Comparison of ENCODE assay signal across 8 cellular contexts in genomic region chr14:70907172-70907995, GRCh38. TPM values are rescaled to one million over a fixed set of nuclear protein-coding genes. Genes with fewer than 3 reads are reported as not detected.
DNase-seq lines count a peak whose midpoint lies in the region; ATAC-seq and TF ChIP-seq lines count a peak whose summit lies in the region.

TSS of gene PCNX1 (plus strand) at chr14:70907459. CDS start at chr14:70907851, 392 bp downstream.

- TF ChIP-seq CTCF in VCaP (conservative IDR thresholded peaks at IDR 0.05), result peak; percentile 92
- peak; percentile 86 for TF ChIP-seq CTCF in smooth muscle cell (IDR thresholded peaks at IDR 0.05; ENCODE audit: borderline replicate concordance, insufficient read depth, poor library complexity, severe bottlenecking)

- in situ Hi-C loops in T47D (cut with HindIII; ENCODE audit: low pct_unique_long_range_greater_than_20kb, low sequenced_read_pairs), result no loop called here

- DNase-seq in A172 (ENCODE audit: low spot score) (peak; percentile 53), NCI-H2171 treated with DMSO at 0.1 percent for 48 hours (lab: John Stamatoyannopoulos, UW) (peak; percentile 87), T47D (ENCODE audit: low read depth in 1 of 2, low spot score in 1 of 2) (peak; percentile 89 to 93), iPS-NIHi11 (ENCODE audit: low spot score) (peak; percentile 97), smooth muscle cell (lab: John Stamatoyannopoulos, UW; ENCODE audit: unreplicated experiment) (peak; percentile 62)

- peak; percentile 69 for ATAC-seq in HG03064 (IDR thresholded peaks at IDR 0.05; ENCODE audit: low read depth, unreplicated experiment)

- WGBS in smooth muscle cell (ENCODE audit: low lambda C conversion rate), result under 1% methylated on average over 57 of the region's 101 CpGs

- peaks cover 46% of the 10 kb centered on the region for H3K79me2 ChIP-seq in smooth muscle cell (ENCODE audit: low read depth)

- H3K4me3 ChIP-seq in smooth muscle cell, result peak within 1 kb of the TSS; percentile 86

- TF ChIP-seq POLR2A in GM18526 (IDR thresholded peaks at IDR 0.05; ENCODE audit: extremely low read depth, insufficient read length), result peak; percentile 62

- H4K20me1 ChIP-seq in smooth muscle cell (ENCODE audit: low read depth), result peaks cover 41% of the 10 kb centered on the region

- peak within 1 kb of the TSS; percentile 94 for H3K9ac ChIP-seq in smooth muscle cell (ENCODE audit: low read depth)

- H2AFZ ChIP-seq in smooth muscle cell (ENCODE audit: low read depth), result peak within 1 kb of the TSS; percentile 56

- peak within 1 kb of the TSS; percentile 87 for H3K27ac ChIP-seq in VCaP
- peak within 1 kb of the TSS; percentile 88 for H3K27ac ChIP-seq in smooth muscle cell (ENCODE audit: low read depth)

- H3F3A ChIP-seq in smooth muscle cell (ENCODE audit: low read depth), result peaks cover 7% of the 10 kb centered on the region

- peak within 1 kb of the TSS; percentile 91 for H3K4me2 ChIP-seq in smooth muscle cell

- H3K4me1 ChIP-seq in smooth muscle cell (ENCODE audit: low read depth), result peaks cover 44% of the 10 kb centered on the region

- H3K9me3 ChIP-seq in smooth muscle cell (replicated peaks; ENCODE audit: low read depth), result no peaks in the 10 kb centered on the region

- no peaks in the 10 kb centered on the region for H3K36me3 ChIP-seq in smooth muscle cell (ENCODE audit: low read depth)

- H3K27me3 ChIP-seq in smooth muscle cell (ENCODE audit: low read depth), result no peaks in the 10 kb centered on the region

RNA-seq across cellular contexts. Expression of gene PCNX1, which starts in this region (rescaled TPM):
- 11.8 and 12.9 TPM in 2 replicates for total RNA-seq in A172 (2014; rRNA removed; shearing (Covaris generic))
- total RNA-seq in smooth muscle cell, result 68.2 and 80.3 TPM in 2 replicates
- polyA plus RNA-seq in smooth muscle cell, result 12.2 and 18.6 TPM in 2 replicates

Comparison
In these comparisons a context has a peak if more than half of its experiments do, and no peak if none do; other contexts are left out.
1. Peak in every context shown above with its lines: DNase-seq, ATAC-seq, H3K4me3 ChIP-seq and H3K27ac ChIP-seq.